Comparison of ENCODE assay signal across 12 cellular contexts in the genomic region with DNA sequence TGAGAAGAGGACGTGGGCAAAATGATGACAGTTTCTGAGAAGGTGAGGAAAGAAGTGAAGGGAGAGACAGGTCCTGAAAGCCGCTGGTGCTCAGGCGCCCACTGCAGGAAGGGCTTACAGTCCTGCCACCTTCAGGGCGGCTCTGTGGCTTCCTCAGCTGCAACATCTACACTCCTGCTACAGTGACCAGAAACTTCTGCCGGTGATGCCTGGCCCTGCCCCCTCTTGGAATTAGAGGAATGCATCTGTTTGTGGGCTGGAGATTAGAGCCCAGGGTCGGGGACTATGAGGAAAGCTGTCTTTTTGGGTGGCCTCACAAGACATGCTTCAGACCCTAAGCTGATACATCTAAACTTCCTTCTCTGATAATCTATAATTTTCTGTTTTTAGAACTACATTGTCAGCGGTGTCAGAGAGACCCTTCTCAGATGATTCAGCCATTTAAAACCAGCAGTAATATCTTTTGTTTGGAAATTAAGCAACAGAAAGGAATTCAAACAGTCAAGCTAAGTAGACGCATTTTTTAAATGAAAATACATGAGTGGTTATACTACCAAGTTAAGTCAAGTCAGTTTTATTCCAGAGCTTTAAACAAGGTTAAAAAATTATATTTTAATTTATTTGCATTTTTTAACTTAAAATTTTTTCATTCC. TPM values are rescaled to one million over a fixed set of nuclear protein-coding genes. Genes with fewer than 3 reads are reported as not detected.
DNase-seq lines count a peak whose midpoint lies in the region; ATAC-seq and TF ChIP-seq lines count a peak whose summit lies in the region.
"Had no signal": no experiment of that assay in that cellular context is flagged by ENCODE, and none has a peak within 500 bp of the region (broad histone marks: within the 10 kb centered on the region; RNA-seq: fewer than 3 reads in every experiment).

No MANE protein-coding gene starts in this region.

- no peaks in the 10 kb centered on the region for H3F3A ChIP-seq in GM23338 (replicated peaks; ENCODE audit: low read depth)

- H4K12ac ChIP-seq in trophoblast cell (ENCODE audit: low read depth, low read length) = no peak overlapping the region

- ATAC-seq in GM23338 = peak; percentile 99
- ATAC-seq: naive thymus-derived CD4-positive, alpha-beta T cell had no signal

- H3K14ac ChIP-seq in trophoblast cell (ENCODE audit: low read length) = no peak overlapping the region

- H3K36me3 Mint-ChIP-seq in GM23338 (ENCODE audit: low read depth) = no peaks in the 10 kb centered on the region
- H3K36me3 Mint-ChIP-seq: naive thymus-derived CD4-positive, alpha-beta T cell had no signal

- H4K91ac ChIP-seq in trophoblast cell (ENCODE audit: low read depth, low read length) = no peak overlapping the region

- peaks cover 2% of the 10 kb centered on the region for H3K27me3 Mint-ChIP-seq in GM23338 (ENCODE audit: insufficient read depth, low read depth, poor library complexity)

- peak overlapping the region; percentile 56; the same call in 1 of the 2 replicates for H3K4me2 ChIP-seq in GM23338
- H3K4me2 ChIP-seq in OCI-LY3 (ENCODE audit: low read length) = peak overlapping the region; percentile 28
- no peak overlapping the region for H3K4me2 ChIP-seq in trophoblast cell (ENCODE audit: low read length)

- peak; percentile 93 for DNase-seq in GM23338 (ENCODE audit: low spot score)
- DNase-seq in fibroblast of peridontal ligament (ENCODE audit: extremely low read depth) = peak; percentile 69
- peak; percentile 60 to 69 for DNase-seq in trophoblast cell
- no peak for DNase-seq in thyroid gland
- no peak for DNase-seq in NCI-H748 (lab: John Stamatoyannopoulos, UW; ENCODE audit: unreplicated experiment)
- DNase-seq in retina = no peak
- no peak for DNase-seq in DMS53 treated with DMSO at 0.1 percent for 48 hours (lab: John Stamatoyannopoulos, UW; ENCODE audit: unreplicated experiment)
- DNase-seq: activated effector memory CD4-positive, alpha-beta T cell treated with Interleukin-2 at 50 U/mL for 16 hours; naive thymus-derived CD4-positive, alpha-beta T cell had no signal

- no peak overlapping the region for H2BK5ac ChIP-seq in trophoblast cell (ENCODE audit: low read depth, low read length, poor library complexity)

- H3K23ac ChIP-seq in trophoblast cell (ENCODE audit: low read length) = no peak overlapping the region

- H3K18ac ChIP-seq in trophoblast cell (ENCODE audit: low read length) = no peak overlapping the region

- H2AFZ ChIP-seq in GM23338 (no peak overlapping the region), OCI-LY3 (ENCODE audit: low read depth, low read length) (no peak overlapping the region), trophoblast cell (ENCODE audit: insufficient read depth, low read length, poor library complexity) (no peak overlapping the region)

- H2BK12ac ChIP-seq in trophoblast cell (ENCODE audit: low read length) = no peak overlapping the region

- peaks cover 33% of the 10 kb centered on the region for H3K4me1 Mint-ChIP-seq in GM23338
- H3K4me1 Mint-ChIP-seq: naive thymus-derived CD4-positive, alpha-beta T cell had no signal

- no peaks in the 10 kb centered on the region for H4K20me1 ChIP-seq in GM23338 (replicated peaks; ENCODE audit: insufficient read depth)
- no peaks in the 10 kb centered on the region for H4K20me1 ChIP-seq in OCI-LY3 (ENCODE audit: insufficient read depth, low read length)

- H3K36me3 ChIP-seq in GM23338 (ENCODE audit: insufficient read depth) (no peaks in the 10 kb centered on the region), OCI-LY3 (replicated peaks; ENCODE audit: low read depth, low read length) (no peaks in the 10 kb centered on the region), trophoblast cell (ENCODE audit: control insufficient read depth in 1 of 2, insufficient read depth in 2 of 2, low read length in 2 of 2) (no peaks in the 10 kb centered on the region), thyroid gland (no peaks in the 10 kb centered on the region)

- WGBS in trophoblast cell (ENCODE audit: extremely low coverage, insufficient coverage, insufficient read length) = no CpG with 5 or more reads among the region's 8 CpGs
- 49 to 51% methylated on average over 8 of the region's 8 CpGs for WGBS in thyroid gland, 2 donors

- H2AK5ac ChIP-seq in trophoblast cell (ENCODE audit: low read length) = no peak overlapping the region

- peak overlapping the region; percentile 77 for H3K27ac Mint-ChIP-seq in GM23338
- H3K27ac Mint-ChIP-seq: naive thymus-derived CD4-positive, alpha-beta T cell had no signal

- H3K9me3 ChIP-seq in OCI-LY3 (ENCODE audit: insufficient read depth, low read length) (no peaks in the 10 kb centered on the region), trophoblast cell (ENCODE audit: insufficient read depth, low read depth, low read length) (no peaks in the 10 kb centered on the region), thyroid gland (no peaks in the 10 kb centered on the region)

- no peak overlapping the region for H4K8ac ChIP-seq in trophoblast cell (ENCODE audit: low read depth, low read length)

- no peak overlapping the region for H3K9ac ChIP-seq in OCI-LY3 (ENCODE audit: low read length)
- H3K9ac ChIP-seq in trophoblast cell (ENCODE audit: low read length) = no peak overlapping the region

- no peak overlapping the region for H3K4ac ChIP-seq in trophoblast cell (ENCODE audit: low read depth, low read length)

- peak overlapping the region; percentile 20; the same call in 1 of the 2 replicates for H3K4me3 ChIP-seq in GM23338
- no peak overlapping the region for H3K4me3 ChIP-seq in OCI-LY3 (ENCODE audit: low read length)
- no peak overlapping the region for H3K4me3 ChIP-seq in trophoblast cell (ENCODE audit: low read depth, low read length)
- H3K4me3 ChIP-seq in thyroid gland (replicated peaks in 1 of 3) = no peak overlapping the region

- no peaks in the 10 kb centered on the region for H3K27me3 ChIP-seq in GM23338 (ENCODE audit: insufficient read depth)
- H3K27me3 ChIP-seq in OCI-LY3 (ENCODE audit: low read depth, low read length) = no peaks in the 10 kb centered on the region
- H3K27me3 ChIP-seq in trophoblast cell (ENCODE audit: insufficient read depth, low read length) = no peaks in the 10 kb centered on the region
- H3K27me3 ChIP-seq in thyroid gland = no peaks in the 10 kb centered on the region

- H3K9me3 Mint-ChIP-seq in GM23338 = no peaks in the 10 kb centered on the region

- H3K79me2 ChIP-seq in GM23338 (replicated peaks; ENCODE audit: insufficient read depth) (no peaks in the 10 kb centered on the region), OCI-LY3 (ENCODE audit: low read length) (no peaks in the 10 kb centered on the region), trophoblast cell (ENCODE audit: control insufficient read depth, insufficient read depth, low read length, poor library complexity) (no peaks in the 10 kb centered on the region)

- intact Hi-C loops in thyroid gland (cut with DNase I) = no loop called here

- no peaks in the 10 kb centered on the region for H3K9me2 ChIP-seq in GM23338 (ENCODE audit: insufficient read depth)

- TF ChIP-seq POLR2A in thyroid gland (IDR thresholded peaks at IDR 0.05) = no peak

- peaks cover 21% of the 10 kb centered on the region for H3K4me1 ChIP-seq in GM23338 (ENCODE audit: insufficient read depth)
- H3K4me1 ChIP-seq in OCI-LY3 (ENCODE audit: low read length) = peaks cover 15% of the 10 kb centered on the region
- H3K4me1 ChIP-seq in trophoblast cell (ENCODE audit: control insufficient read depth in 1 of 2, insufficient read depth in 2 of 2, low read length in 2 of 2) = peaks cover 0 to 2% of the 10 kb centered on the region in 2 experiments
- H3K4me1 ChIP-seq in thyroid gland = no peaks in the 10 kb centered on the region

- H3K4me3 Mint-ChIP-seq in GM23338 = peak overlapping the region; percentile 39
- H3K4me3 Mint-ChIP-seq: naive thymus-derived CD4-positive, alpha-beta T cell had no signal

- no peak overlapping the region for H2BK120ac ChIP-seq in trophoblast cell (ENCODE audit: insufficient read depth, low read length, poor library complexity)

- H3K27ac ChIP-seq in GM23338 (ENCODE audit: low read depth) (no peak overlapping the region; the same call in 1 of the 2 replicates), OCI-LY3 (ENCODE audit: low read length) (no peak overlapping the region), trophoblast cell (ENCODE audit: low read depth, low read length) (peak overlapping the region; percentile 26), thyroid gland (no peak overlapping the region)

- TF ChIP-seq CTCF in GM23338 (conservative IDR thresholded peaks at IDR 0.05; ENCODE audit: low read depth in 2 of 2) (peak; percentile 26 to 61; a peak in 3 of 4 replicates), OCI-LY3 (IDR thresholded peaks at IDR 0.05; ENCODE audit: low read depth, low read length) (peak; percentile 46), thyroid gland (IDR thresholded peaks at IDR 0.05) (peak in 1 of 6 experiments; percentile 8)

- H3K79me1 ChIP-seq in trophoblast cell (ENCODE audit: low read length) = peaks cover 5% of the 10 kb centered on the region

TF ChIP-seq in GM23338, 12 proteins besides CTCF, POLR2A, EP300 and RAD21 (continues in another document):
- TF ChIP-seq CREB1 (CRISPR knock-in tag; IDR thresholded peaks at IDR 0.05; ENCODE audit: low read depth) (peak; percentile 51; the same call in 1 of the 2 replicates), POLR2AphosphoS5 (IDR thresholded peaks at IDR 0.05; ENCODE audit: low read depth) (no peak), NANOG (IDR thresholded peaks at IDR 0.05; ENCODE audit: borderline replicate concordance) (no peak; the same call in 1 of the 2 replicates)

RNA-seq across cellular contexts. Expression of gene PRDM6, which starts 30.4 kb away (rescaled TPM):
- 0.12 and 0.14 TPM in 2 replicates for total RNA-seq in GM23338 (2014; rRNA removed; shearing (Covaris generic))
- 0.05 TPM in 2 replicates for polyA plus RNA-seq in GM23338 (2016; fragmentation: Nextera tagmentation; extraction: Ambion mirVana)
- polyA plus RNA-seq in trophoblast cell (2013) = 1.8 and 2.2 TPM in 2 replicates
- 1 to 10 TPM; 1.7 to 5.2 (median 2.3) TPM for total RNA-seq in thyroid gland
- total RNA-seq: epithelial cell of proximal tubule; naive thymus-derived CD4-positive, alpha-beta T cell; T-helper 1 cell treated with Interleukin-12 subunit alpha and Interleukin-12 subunit beta and Interleukin-4 antibody, amounts not matched to agents 30 ng/mL and 1 ng/mL, for 36 hours had no signal
- polyA plus RNA-seq: naive thymus-derived CD4-positive, alpha-beta T cell had no signal

Comparison
In these comparisons a context has a peak if more than half of its experiments do, and no peak if none do; other contexts are left out.
1. DNase-seq: peak in GM23338 (single experiment), fibroblast of peridontal ligament (single experiment) and trophoblast cell (2 of 2); none in thyroid gland (0 of 2), NCI-H748 (single experiment), retina (single experiment) and DMS53 treated with DMSO at 0.1 percent for 48 hours (single experiment).